Comparison of ENCODE assay signal across 1 cellular context in genomic region chr17:67293251-67294203, GRCh38.
TF ChIP-seq lines count a peak whose summit lies in the region.

No MANE protein-coding gene starts in this region.

TF ChIP-seq in HepG2, 621 proteins besides CTCF, POLR2A, EP300 and RAD21 (continued from another document and continues in another):
- TF ChIP-seq CBX5 (CRISPR knock-in tag; IDR thresholded peaks at IDR 0.05; ENCODE audit: borderline replicate concordance) (peak; percentile 20; the same call in 1 of the 2 replicates), ZNF296 (CRISPR knock-in tag; conservative IDR thresholded peaks at IDR 0.05) (no peak), ZNF564 (CRISPR knock-in tag; IDR thresholded peaks at IDR 0.05) (no peak), ZMYM4 (CRISPR knock-in tag; IDR thresholded peaks at IDR 0.05) (peak; percentile 67; the same call in 1 of the 2 replicates), GABPA (IDR thresholded peaks at IDR 0.05; ENCODE audit: low read depth, low read length) (no peak), GABPA (CRISPR knock-in tag; IDR thresholded peaks at IDR 0.05; ENCODE audit: low read depth) (0 out of 2 replicates have a peak, but pooled peaks have one; percentile 14), MAFG (CRISPR knock-in tag; IDR thresholded peaks at IDR 0.05) (no peak), JARID2 (CRISPR knock-in tag; IDR thresholded peaks at IDR 0.05; ENCODE audit: insufficient replicate concordance) (no peak), ZNF337 (CRISPR knock-in tag; IDR thresholded peaks at IDR 0.05; ENCODE audit: borderline replicate concordance, low read depth) (no peak), RFX3 (CRISPR knock-in tag; IDR thresholded peaks at IDR 0.05) (no peak), ZNF10 (CRISPR knock-in tag; IDR thresholded peaks at IDR 0.05; ENCODE audit: borderline replicate concordance, low read depth) (no peak), ZNF383 (CRISPR knock-in tag; IDR thresholded peaks at IDR 0.05; ENCODE audit: borderline replicate concordance) (no peak), EEA1 (CRISPR knock-in tag; IDR thresholded peaks at IDR 0.05; ENCODE audit: borderline replicate concordance) (no peak; the same call in 1 of the 2 replicates), NFRKB (IDR thresholded peaks at IDR 0.05) (no peak), ZFP90 (CRISPR knock-in tag; IDR thresholded peaks at IDR 0.05; ENCODE audit: borderline replicate concordance) (no peak), ZNF367 (CRISPR knock-in tag; IDR thresholded peaks at IDR 0.05; ENCODE audit: borderline replicate concordance) (no peak), ZNF790 (CRISPR knock-in tag; IDR thresholded peaks at IDR 0.05; ENCODE audit: borderline replicate concordance) (no peak), HNRNPH1 (optimal IDR thresholded peaks at IDR 0.05; ENCODE audit: low read depth, low read length) (no peak), KDM3A (CRISPR knock-in tag; IDR thresholded peaks at IDR 0.05; ENCODE audit: low read depth) (0 out of 2 replicates have a peak, but pooled peaks have one; percentile 50), AHDC1 (CRISPR knock-in tag; IDR thresholded peaks at IDR 0.05; ENCODE audit: borderline replicate concordance) (no peak), ZNF225 (CRISPR knock-in tag; IDR thresholded peaks at IDR 0.05) (no peak), JUND (CRISPR knock-in tag; IDR thresholded peaks at IDR 0.05) (no peak), ZNF326 (CRISPR knock-in tag; IDR thresholded peaks at IDR 0.05; ENCODE audit: borderline replicate concordance) (no peak), ZFP36L1 (CRISPR knock-in tag; IDR thresholded peaks at IDR 0.05) (no peak), DMAP1 (CRISPR knock-in tag; IDR thresholded peaks at IDR 0.05) (no peak; the same call in 1 of the 2 replicates)
- TF ChIP-seq, protein P1, sequence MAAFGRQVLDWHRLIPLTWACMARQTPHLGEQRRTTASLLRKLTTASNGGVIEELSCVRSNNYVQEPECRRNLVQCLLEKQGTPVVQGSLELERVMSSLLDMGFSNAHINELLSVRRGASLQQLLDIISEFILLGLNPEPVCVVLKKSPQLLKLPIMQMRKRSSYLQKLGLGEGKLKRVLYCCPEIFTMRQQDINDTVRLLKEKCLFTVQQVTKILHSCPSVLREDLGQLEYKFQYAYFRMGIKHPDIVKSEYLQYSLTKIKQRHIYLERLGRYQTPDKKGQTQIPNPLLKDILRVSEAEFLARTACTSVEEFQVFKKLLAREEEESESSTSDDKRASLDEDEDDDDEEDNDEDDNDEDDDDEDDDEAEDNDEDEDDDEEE (CRISPR knock-in tag; IDR thresholded peaks at IDR 0.05): no peak; the same call in 1 of the 2 replicates
- TF ChIP-seq, protein P2, sequence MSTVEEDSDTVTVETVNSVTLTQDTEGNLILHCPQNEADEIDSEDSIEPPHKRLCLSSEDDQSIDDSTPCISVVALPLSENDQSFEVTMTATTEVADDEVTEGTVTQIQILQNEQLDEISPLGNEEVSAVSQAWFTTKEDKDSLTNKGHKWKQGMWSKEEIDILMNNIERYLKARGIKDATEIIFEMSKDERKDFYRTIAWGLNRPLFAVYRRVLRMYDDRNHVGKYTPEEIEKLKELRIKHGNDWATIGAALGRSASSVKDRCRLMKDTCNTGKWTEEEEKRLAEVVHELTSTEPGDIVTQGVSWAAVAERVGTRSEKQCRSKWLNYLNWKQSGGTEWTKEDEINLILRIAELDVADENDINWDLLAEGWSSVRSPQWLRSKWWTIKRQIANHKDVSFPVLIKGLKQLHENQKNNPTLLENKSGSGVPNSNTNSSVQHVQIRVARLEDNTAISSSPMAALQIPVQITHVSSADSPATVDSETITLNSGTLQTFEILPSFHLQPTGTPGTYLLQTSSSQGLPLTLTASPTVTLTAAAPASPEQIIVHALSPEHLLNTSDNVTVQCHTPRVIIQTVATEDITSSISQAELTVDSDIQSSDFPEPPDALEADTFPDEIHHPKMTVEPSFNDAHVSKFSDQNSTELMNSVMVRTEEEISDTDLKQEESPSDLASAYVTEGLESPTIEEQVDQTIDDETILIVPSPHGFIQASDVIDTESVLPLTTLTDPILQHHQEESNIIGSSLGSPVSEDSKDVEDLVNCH (CRISPR knock-in tag; IDR thresholded peaks at IDR 0.05): no peak
- TF ChIP-seq, protein P3, sequence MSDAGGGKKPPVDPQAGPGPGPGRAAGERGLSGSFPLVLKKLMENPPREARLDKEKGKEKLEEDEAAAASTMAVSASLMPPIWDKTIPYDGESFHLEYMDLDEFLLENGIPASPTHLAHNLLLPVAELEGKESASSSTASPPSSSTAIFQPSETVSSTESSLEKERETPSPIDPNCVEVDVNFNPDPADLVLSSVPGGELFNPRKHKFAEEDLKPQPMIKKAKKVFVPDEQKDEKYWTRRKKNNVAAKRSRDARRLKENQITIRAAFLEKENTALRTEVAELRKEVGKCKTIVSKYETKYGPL (CRISPR knock-in tag; IDR thresholded peaks at IDR 0.05): no peak
- TF ChIP-seq, protein P4, sequence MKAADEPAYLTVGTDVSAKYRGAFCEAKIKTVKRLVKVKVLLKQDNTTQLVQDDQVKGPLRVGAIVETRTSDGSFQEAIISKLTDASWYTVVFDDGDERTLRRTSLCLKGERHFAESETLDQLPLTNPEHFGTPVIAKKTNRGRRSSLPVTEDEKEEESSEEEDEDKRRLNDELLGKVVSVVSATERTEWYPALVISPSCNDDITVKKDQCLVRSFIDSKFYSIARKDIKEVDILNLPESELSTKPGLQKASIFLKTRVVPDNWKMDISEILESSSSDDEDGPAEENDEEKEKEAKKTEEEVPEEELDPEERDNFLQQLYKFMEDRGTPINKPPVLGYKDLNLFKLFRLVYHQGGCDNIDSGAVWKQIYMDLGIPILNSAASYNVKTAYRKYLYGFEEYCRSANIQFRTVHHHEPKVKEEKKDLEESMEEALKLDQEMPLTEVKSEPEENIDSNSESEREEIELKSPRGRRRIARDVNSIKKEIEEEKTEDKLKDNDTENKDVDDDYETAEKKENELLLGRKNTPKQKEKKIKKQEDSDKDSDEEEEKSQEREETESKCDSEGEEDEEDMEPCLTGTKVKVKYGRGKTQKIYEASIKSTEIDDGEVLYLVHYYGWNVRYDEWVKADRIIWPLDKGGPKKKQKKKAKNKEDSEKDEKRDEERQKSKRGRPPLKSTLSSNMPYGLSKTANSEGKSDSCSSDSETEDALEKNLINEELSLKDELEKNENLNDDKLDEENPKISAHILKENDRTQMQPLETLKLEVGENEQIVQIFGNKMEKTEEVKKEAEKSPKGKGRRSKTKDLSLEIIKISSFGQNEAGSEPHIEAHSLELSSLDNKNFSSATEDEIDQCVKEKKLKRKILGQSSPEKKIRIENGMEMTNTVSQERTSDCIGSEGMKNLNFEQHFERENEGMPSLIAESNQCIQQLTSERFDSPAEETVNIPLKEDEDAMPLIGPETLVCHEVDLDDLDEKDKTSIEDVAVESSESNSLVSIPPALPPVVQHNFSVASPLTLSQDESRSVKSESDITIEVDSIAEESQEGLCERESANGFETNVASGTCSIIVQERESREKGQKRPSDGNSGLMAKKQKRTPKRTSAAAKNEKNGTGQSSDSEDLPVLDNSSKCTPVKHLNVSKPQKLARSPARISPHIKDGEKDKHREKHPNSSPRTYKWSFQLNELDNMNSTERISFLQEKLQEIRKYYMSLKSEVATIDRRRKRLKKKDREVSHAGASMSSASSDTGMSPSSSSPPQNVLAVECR (CRISPR knock-in tag; IDR thresholded peaks at IDR 0.05; ENCODE audit: borderline replicate concordance): no peak; the same call in 1 of the 2 replicates
- TF ChIP-seq, protein P5, sequence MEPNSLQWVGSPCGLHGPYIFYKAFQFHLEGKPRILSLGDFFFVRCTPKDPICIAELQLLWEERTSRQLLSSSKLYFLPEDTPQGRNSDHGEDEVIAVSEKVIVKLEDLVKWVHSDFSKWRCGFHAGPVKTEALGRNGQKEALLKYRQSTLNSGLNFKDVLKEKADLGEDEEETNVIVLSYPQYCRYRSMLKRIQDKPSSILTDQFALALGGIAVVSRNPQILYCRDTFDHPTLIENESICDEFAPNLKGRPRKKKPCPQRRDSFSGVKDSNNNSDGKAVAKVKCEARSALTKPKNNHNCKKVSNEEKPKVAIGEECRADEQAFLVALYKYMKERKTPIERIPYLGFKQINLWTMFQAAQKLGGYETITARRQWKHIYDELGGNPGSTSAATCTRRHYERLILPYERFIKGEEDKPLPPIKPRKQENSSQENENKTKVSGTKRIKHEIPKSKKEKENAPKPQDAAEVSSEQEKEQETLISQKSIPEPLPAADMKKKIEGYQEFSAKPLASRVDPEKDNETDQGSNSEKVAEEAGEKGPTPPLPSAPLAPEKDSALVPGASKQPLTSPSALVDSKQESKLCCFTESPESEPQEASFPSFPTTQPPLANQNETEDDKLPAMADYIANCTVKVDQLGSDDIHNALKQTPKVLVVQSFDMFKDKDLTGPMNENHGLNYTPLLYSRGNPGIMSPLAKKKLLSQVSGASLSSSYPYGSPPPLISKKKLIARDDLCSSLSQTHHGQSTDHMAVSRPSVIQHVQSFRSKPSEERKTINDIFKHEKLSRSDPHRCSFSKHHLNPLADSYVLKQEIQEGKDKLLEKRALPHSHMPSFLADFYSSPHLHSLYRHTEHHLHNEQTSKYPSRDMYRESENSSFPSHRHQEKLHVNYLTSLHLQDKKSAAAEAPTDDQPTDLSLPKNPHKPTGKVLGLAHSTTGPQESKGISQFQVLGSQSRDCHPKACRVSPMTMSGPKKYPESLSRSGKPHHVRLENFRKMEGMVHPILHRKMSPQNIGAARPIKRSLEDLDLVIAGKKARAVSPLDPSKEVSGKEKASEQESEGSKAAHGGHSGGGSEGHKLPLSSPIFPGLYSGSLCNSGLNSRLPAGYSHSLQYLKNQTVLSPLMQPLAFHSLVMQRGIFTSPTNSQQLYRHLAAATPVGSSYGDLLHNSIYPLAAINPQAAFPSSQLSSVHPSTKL (CRISPR knock-in tag; IDR thresholded peaks at IDR 0.05): peak; percentile 52; the same call in 1 of the 2 replicates
- TF ChIP-seq, protein P6, sequence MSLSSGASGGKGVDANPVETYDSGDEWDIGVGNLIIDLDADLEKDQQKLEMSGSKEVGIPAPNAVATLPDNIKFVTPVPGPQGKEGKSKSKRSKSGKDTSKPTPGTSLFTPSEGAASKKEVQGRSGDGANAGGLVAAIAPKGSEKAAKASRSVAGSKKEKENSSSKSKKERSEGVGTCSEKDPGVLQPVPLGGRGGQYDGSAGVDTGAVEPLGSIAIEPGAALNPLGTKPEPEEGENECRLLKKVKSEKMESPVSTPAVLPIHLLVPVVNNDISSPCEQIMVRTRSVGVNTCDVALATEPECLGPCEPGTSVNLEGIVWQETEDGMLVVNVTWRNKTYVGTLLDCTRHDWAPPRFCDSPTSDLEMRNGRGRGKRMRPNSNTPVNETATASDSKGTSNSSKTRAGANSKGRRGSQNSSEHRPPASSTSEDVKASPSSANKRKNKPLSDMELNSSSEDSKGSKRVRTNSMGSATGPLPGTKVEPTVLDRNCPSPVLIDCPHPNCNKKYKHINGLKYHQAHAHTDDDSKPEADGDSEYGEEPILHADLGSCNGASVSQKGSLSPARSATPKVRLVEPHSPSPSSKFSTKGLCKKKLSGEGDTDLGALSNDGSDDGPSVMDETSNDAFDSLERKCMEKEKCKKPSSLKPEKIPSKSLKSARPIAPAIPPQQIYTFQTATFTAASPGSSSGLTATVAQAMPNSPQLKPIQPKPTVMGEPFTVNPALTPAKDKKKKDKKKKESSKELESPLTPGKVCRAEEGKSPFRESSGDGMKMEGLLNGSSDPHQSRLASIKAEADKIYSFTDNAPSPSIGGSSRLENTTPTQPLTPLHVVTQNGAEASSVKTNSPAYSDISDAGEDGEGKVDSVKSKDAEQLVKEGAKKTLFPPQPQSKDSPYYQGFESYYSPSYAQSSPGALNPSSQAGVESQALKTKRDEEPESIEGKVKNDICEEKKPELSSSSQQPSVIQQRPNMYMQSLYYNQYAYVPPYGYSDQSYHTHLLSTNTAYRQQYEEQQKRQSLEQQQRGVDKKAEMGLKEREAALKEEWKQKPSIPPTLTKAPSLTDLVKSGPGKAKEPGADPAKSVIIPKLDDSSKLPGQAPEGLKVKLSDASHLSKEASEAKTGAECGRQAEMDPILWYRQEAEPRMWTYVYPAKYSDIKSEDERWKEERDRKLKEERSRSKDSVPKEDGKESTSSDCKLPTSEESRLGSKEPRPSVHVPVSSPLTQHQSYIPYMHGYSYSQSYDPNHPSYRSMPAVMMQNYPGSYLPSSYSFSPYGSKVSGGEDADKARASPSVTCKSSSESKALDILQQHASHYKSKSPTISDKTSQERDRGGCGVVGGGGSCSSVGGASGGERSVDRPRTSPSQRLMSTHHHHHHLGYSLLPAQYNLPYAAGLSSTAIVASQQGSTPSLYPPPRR (CRISPR knock-in tag; IDR thresholded peaks at IDR 0.05; ENCODE audit: borderline replicate concordance): 0 out of 2 replicates have a peak, but pooled peaks have one; percentile 20
